In genomic region chr6:152532556-152533422, GRCh38 we compare ENCODE assay signal across 32 cellular contexts.
"Had no signal": no experiment of that assay in that cellular context is flagged by ENCODE, and none has a peak within 500 bp of the region (broad histone marks: within the 10 kb centered on the region; RNA-seq: fewer than 3 reads in every experiment).

No MANE protein-coding gene starts in this region.

- H3K4me3 Mint-ChIP-seq: activated B cell treated with CpG ODN at 0.5 μM for 24 hours; activated CD4-positive, alpha-beta memory T cell treated with anti-CD3 and anti-CD28 coated beads for 36 hours; activated naive CD4-positive, alpha-beta T cell treated with anti-CD3 and anti-CD28 coated beads for 36 hours; activated T-cell treated with anti-CD3 and anti-CD28 coated beads, Interleukin-2, amount 50 U/mL, for 4 hours; activated T-helper 1 cell treated with anti-CD3 and anti-CD28 coated beads, Interleukin-12 subunit alpha, Interleukin-12 subunit beta, Interleukin-2, Interleukin-4 antibody, amounts not matched to agents 30 ng/mL and 10 ng/mL and 1 ng/mL, durations not matched to agents 14 hours and 24 hours and 36 hours; central memory CD8-positive, alpha-beta T cell; T-cell; T-helper 17 cell had no signal

- H3K9me3 Mint-ChIP-seq: activated B cell treated with CpG ODN at 0.5 μM for 24 hours; activated CD4-positive, alpha-beta memory T cell treated with anti-CD3 and anti-CD28 coated beads for 36 hours; activated naive CD4-positive, alpha-beta T cell treated with anti-CD3 and anti-CD28 coated beads for 36 hours; activated naive CD4-positive, alpha-beta T cell treated with anti-CD3 and anti-CD28 coated beads, Interleukin-2, amount 50 U/mL, for 72 hours; activated T-cell treated with anti-CD3 and anti-CD28 coated beads, Interleukin-2, amount 50 U/mL, for 4 hours; activated T-helper 1 cell treated with anti-CD3 and anti-CD28 coated beads, Interleukin-12 subunit alpha, Interleukin-12 subunit beta, Interleukin-2, Interleukin-4 antibody, amounts not matched to agents 30 ng/mL and 10 ng/mL and 1 ng/mL, durations not matched to agents 14 hours and 24 hours and 36 hours; central memory CD8-positive, alpha-beta T cell; T-cell had no signal

- H3K36me3 ChIP-seq: brain microvascular endothelial cell, cardiac muscle cell had no signal

- H3K27ac Mint-ChIP-seq: activated B cell treated with CpG ODN at 0.5 μM for 24 hours; activated CD4-positive, alpha-beta memory T cell treated with anti-CD3 and anti-CD28 coated beads for 36 hours; activated naive CD4-positive, alpha-beta T cell treated with anti-CD3 and anti-CD28 coated beads for 36 hours; activated naive CD4-positive, alpha-beta T cell treated with anti-CD3 and anti-CD28 coated beads, Interleukin-2, amount 50 U/mL, for 72 hours; activated T-helper 1 cell treated with anti-CD3 and anti-CD28 coated beads, Interleukin-12 subunit alpha, Interleukin-12 subunit beta, Interleukin-2, Interleukin-4 antibody, amounts not matched to agents 30 ng/mL and 10 ng/mL and 1 ng/mL, durations not matched to agents 14 hours and 24 hours and 36 hours; T-cell; T-helper 17 cell had no signal

- H3K27me3 ChIP-seq: brain microvascular endothelial cell, cardiac muscle cell had no signal

- DNase-seq: activated B cell treated with CpG ODN at 0.5 μM for 24 hours; activated CD4-positive, alpha-beta memory T cell treated with anti-CD3 and anti-CD28 coated beads for 36 hours; activated CD4-positive, alpha-beta T cell treated with anti-CD3 and anti-CD28 coated beads for 4 hours; activated CD4-positive, alpha-beta T cell treated with anti-CD3 and anti-CD28 coated beads, Interleukin-2, amount 50 U/mL, for 1 hour; activated CD4-positive, CD25-positive, alpha-beta regulatory T cell treated with anti-CD3 and anti-CD28 coated beads, Interleukin-2, amount 50 U/mL, for 72 hours; activated CD8-positive, alpha-beta memory T cell treated with anti-CD3 and anti-CD28 coated beads, Interleukin-2, amount 50 U/mL, for 4 hours; activated gamma-delta T cell treated with Interleukin-2 at 50 U/mL for 16 hours; activated naive CD4-positive, alpha-beta T cell treated with anti-CD3 and anti-CD28 coated beads for 36 hours; activated T-cell treated with anti-CD3 and anti-CD28 coated beads for 4 hours; activated T-cell treated with anti-CD3 and anti-CD28 coated beads, Interleukin-2, amount 50 U/mL, for 4 hours; aorta; brain microvascular endothelial cell; NCI-H1105; NCI-H1417 treated with DMSO at 0.1 percent for 48 hours; NCI-H1694; NCI-H1930; NCI-H2081 treated with DMSO at 0.1 percent for 48 hours; NCI-H345; NCI-H524 treated with DMSO at 0.1 percent for 48 hours; SIG-M5; T-cell; T-helper 17 cell; T-helper 9 cell had no signal

- H3K27ac ChIP-seq: brain microvascular endothelial cell, cardiac muscle cell, RWPE1, VCaP had no signal

- H3K4me1 Mint-ChIP-seq: activated B cell treated with CpG ODN at 0.5 μM for 24 hours, T-cell, T-helper 17 cell had no signal

- H3K36me3 Mint-ChIP-seq: activated CD4-positive, alpha-beta memory T cell treated with anti-CD3 and anti-CD28 coated beads for 36 hours; activated naive CD4-positive, alpha-beta T cell treated with anti-CD3 and anti-CD28 coated beads, Interleukin-2, amount 50 U/mL, for 72 hours; T-cell had no signal

- ATAC-seq: activated naive CD4-positive, alpha-beta T cell treated with anti-CD3 and anti-CD28 coated beads, Interleukin-2, amount 50 U/mL, for 72 hours; activated T-cell treated with anti-CD3 and anti-CD28 coated beads, Interleukin-2, amount 50 U/mL, for 4 hours; Right ventricle myocardium inferior; SK-N-SH treated with all-trans-retinoic acid at 6 μM for 48 hours; T-cell; T-helper 17 cell had no signal

- H3K27me3 Mint-ChIP-seq: activated B cell treated with CpG ODN at 0.5 μM for 24 hours; central memory CD8-positive, alpha-beta T cell had no signal

- FAIRE-seq: RCC 7860 had no signal

- H3K4me3 ChIP-seq: cardiac muscle cell had no signal
